In genomic region chr2:128263902-128264331, GRCh38 we compare ENCODE assay signal across 20 cellular contexts. TPM values are rescaled to one million over a fixed set of nuclear protein-coding genes. Genes with fewer than 3 reads are reported as not detected.
DNase-seq lines count a peak whose midpoint lies in the region; ATAC-seq and TF ChIP-seq lines count a peak whose summit lies in the region.
"Had no signal": no experiment of that assay in that cellular context is flagged by ENCODE, and none has a peak within 500 bp of the region (broad histone marks: within the 10 kb centered on the region; RNA-seq: fewer than 3 reads in every experiment).

No MANE protein-coding gene starts in this region.

- no peak overlapping the region for H3K27ac Mint-ChIP-seq in endodermal cell
- H3K27ac Mint-ChIP-seq: HFFc6 had no signal

- H3K4me2 ChIP-seq in osteoblast (ENCODE audit: insufficient read depth, low read length) = no peak overlapping the region
- H3K4me2 ChIP-seq: BLaER1 had no signal

- TF ChIP-seq EP300 in transverse colon (IDR thresholded peaks at IDR 0.05; ENCODE audit: low read depth) = no peak

- peak; percentile 47 for DNase-seq in activated effector memory CD4-positive, alpha-beta T cell treated with anti-CD3 and anti-CD28 coated beads, Interleukin-2, amount 50 U/mL, for 16 hours
- no peak for DNase-seq in activated effector memory CD4-positive, alpha-beta T cell treated with Interleukin-2 at 50 U/mL for 16 hours
- DNase-seq in endodermal cell (peak; percentile 50), osteoblast (ENCODE audit: insufficient read length, low spot score, missing footprints) (peak; percentile 45), transverse colon (peak; percentile 62), HEK293T (ENCODE audit: extremely low spot score) (no peak)
- DNase-seq in activated CD4-positive, alpha-beta T cell treated with anti-CD3 and anti-CD28 coated beads, Interleukin-2, amount 50 U/mL, for 4 hours = no peak
- DNase-seq: CD8-positive, alpha-beta memory T cell; DMS79 treated with DMSO at 0.1 percent for 48 hours; GDM1; GOT3; HFFc6; MG63; NCI-H1092; NCI-H146; NCI-H524 treated with DMSO at 0.1 percent for 48 hours; SHP77 had no signal

- no peaks in the 10 kb centered on the region for H3K27me3 Mint-ChIP-seq in endodermal cell (ENCODE audit: insufficient read depth)

- no peak for TF ChIP-seq POLR2A in transverse colon (IDR thresholded peaks at IDR 0.05)

- H3K9ac ChIP-seq in endodermal cell (ENCODE audit: extremely low read depth, low read length, poor library complexity, severe bottlenecking) = no peak overlapping the region
- H3K9ac ChIP-seq: BLaER1 had no signal

- POLR2A ChIA-PET in HEK293T (lab: Yijun Ruan, JAX) = no interaction called here

- H3K36me3 ChIP-seq in endodermal cell (ENCODE audit: control insufficient read depth, insufficient read depth, low read length) (peaks cover 10% of the 10 kb centered on the region), osteoblast (ENCODE audit: insufficient read depth, low read length) (no peaks in the 10 kb centered on the region), transverse colon (no peaks in the 10 kb centered on the region)
- H3K36me3 ChIP-seq: MG63 had no signal

- H3K36me3 Mint-ChIP-seq in endodermal cell (ENCODE audit: low read depth) = peaks cover 16% of the 10 kb centered on the region

- no peak for ATAC-seq in HG03175 (IDR thresholded peaks at IDR 0.05; ENCODE audit: unreplicated experiment)
- ATAC-seq: Panc1 had no signal

- CTCF ChIA-PET in HEK293T (lab: Yijun Ruan, JAX) = no interaction called here

- H3K27me3 ChIP-seq in endodermal cell (ENCODE audit: control insufficient read depth, insufficient read depth, low read length, poor library complexity, severe bottlenecking) (no peaks in the 10 kb centered on the region), osteoblast (ENCODE audit: insufficient read depth, low read length) (no peaks in the 10 kb centered on the region), transverse colon (no peaks in the 10 kb centered on the region)
- H3K27me3 ChIP-seq: BLaER1, MG63 had no signal

- H3K9me3 ChIP-seq in endodermal cell (ENCODE audit: control insufficient read depth, low read length) (no peaks in the 10 kb centered on the region), osteoblast (ENCODE audit: low read depth, low read length) (no peaks in the 10 kb centered on the region), transverse colon (no peaks in the 10 kb centered on the region)
- H3K9me3 ChIP-seq: BLaER1 had no signal

- H3K4me3 ChIP-seq in endodermal cell (ENCODE audit: low read length) (no peak overlapping the region), osteoblast (ENCODE audit: insufficient read depth, low read length) (no peak overlapping the region), transverse colon (no peak overlapping the region)
- H3K4me3 ChIP-seq: BLaER1, MG63 had no signal

- peaks cover 2% of the 10 kb centered on the region for H4K20me1 ChIP-seq in osteoblast (ENCODE audit: insufficient read depth, low read length)

- 96 to 100% methylated on average over 6 to 9 of the region's 9 CpGs for WGBS in endodermal cell (ENCODE audit: insufficient coverage in 1 of 2, insufficient read length in 1 of 2), 2 experiments
- 78% methylated on average over 8 of the region's 9 CpGs; no CpG with 5 or more reads in 1 of the 2 donors for WGBS in transverse colon (ENCODE audit: low coverage in 1 of 2), 2 donors

- intact Hi-C loops in transverse colon (cut with DNase I; ENCODE audit: low total_unique reads) = no loop called here

- H3K79me2 ChIP-seq in osteoblast (ENCODE audit: insufficient read depth, low read length) = no peaks in the 10 kb centered on the region

- in situ Hi-C loops in transverse colon (cut with MboI; ENCODE audit: low pct_ligation_motif_present in 1 of 4, low pct_unique_long_range_greater_than_20kb in 1 of 4, low sequenced_read_pairs in 3 of 4) = no loop called here

- H2AFZ ChIP-seq in osteoblast (ENCODE audit: low read length) = no peak overlapping the region

- peaks cover 17% of the 10 kb centered on the region for H3K4me1 Mint-ChIP-seq in endodermal cell
- H3K4me1 Mint-ChIP-seq: CD8-positive, alpha-beta memory T cell had no signal

- TF ChIP-seq CTCF in endodermal cell (conservative IDR thresholded peaks at IDR 0.05) (no peak), osteoblast (IDR thresholded peaks at IDR 0.05; ENCODE audit: extremely low read depth, low read depth, low read length) (no peak), transverse colon (IDR thresholded peaks at IDR 0.05) (no peak)

- H3K4me1 ChIP-seq in endodermal cell (ENCODE audit: control insufficient read depth, insufficient read depth, low read length) (peaks cover 15% of the 10 kb centered on the region), osteoblast (ENCODE audit: insufficient read depth, low read length) (peaks cover 9% of the 10 kb centered on the region), transverse colon (no peaks in the 10 kb centered on the region)

- H3K4me3 Mint-ChIP-seq in endodermal cell = no peak overlapping the region
- H3K4me3 Mint-ChIP-seq: CD8-positive, alpha-beta memory T cell; HFFc6 had no signal

- H3K9me3 Mint-ChIP-seq in endodermal cell = peaks cover 5% of the 10 kb centered on the region
- H3K9me3 Mint-ChIP-seq: CD8-positive, alpha-beta memory T cell; HFFc6 had no signal

- H3K27ac ChIP-seq in endodermal cell (ENCODE audit: low read depth, low read length) (no peak overlapping the region), osteoblast (ENCODE audit: low read depth, low read length) (no peak overlapping the region), transverse colon (peak overlapping the region in 3 of 4 donors; percentile 33 to 61 (median 41))
- H3K27ac ChIP-seq: BLaER1 had no signal

TF ChIP-seq in HEK293T, 16 proteins besides CTCF, POLR2A, EP300 and RAD21:
- TF ChIP-seq LEF1 (IDR thresholded peaks at IDR 0.05; ENCODE audit: borderline replicate concordance) (no peak), ARNT (IDR thresholded peaks at IDR 0.05) (no peak), FOXK2 (IDR thresholded peaks at IDR 0.05) (no peak), SUZ12 (IDR thresholded peaks at IDR 0.05) (no peak)
TF ChIP-seq in HEK293T: peak in this region for 0.

RNA-seq across cellular contexts. Expression of gene HS6ST1, which starts 54.8 kb away (rescaled TPM):
- total RNA-seq in endodermal cell (100 to 1,000 TPM in 1 of 2 donors, 10 to 100 TPM in 1; 93.0 to 106 TPM), osteoblast (16.5 and 18.8 TPM in 2 replicates), transverse colon (10 to 100 TPM; 16.1 to 38.6 (median 26.5) TPM)
- polyA plus RNA-seq in endodermal cell (2013, experiment 1 of 2) = 81.5 TPM
- 79.0 TPM for polyA plus RNA-seq in endodermal cell (2013, experiment 2 of 2)

Comparison
In these comparisons a context has a peak if more than half of its experiments do, and no peak if none do; other contexts are left out.
1. DNase-seq: peak in activated effector memory CD4-positive, alpha-beta T cell treated with anti-CD3 and anti-CD28 coated beads, Interleukin-2, amount 50 U/mL, for 16 hours (single experiment), endodermal cell (single experiment), osteoblast (single experiment) and transverse colon (single experiment); none in activated effector memory CD4-positive, alpha-beta T cell treated with Interleukin-2 at 50 U/mL for 16 hours (single experiment), activated CD4-positive, alpha-beta T cell treated with anti-CD3 and anti-CD28 coated beads, Interleukin-2, amount 50 U/mL, for 4 hours (0 of 2) and HEK293T (single experiment).
2. H3K27ac ChIP-seq: peak in transverse colon (3 of 4); none in endodermal cell (single experiment) and osteoblast (single experiment).